ENCODE assay signal across 1 cellular context in genomic region chr3:196927571-196928453, GRCh38.
TF ChIP-seq lines count a peak whose summit lies in the region.

No MANE protein-coding gene starts in this region.

TF ChIP-seq in GM23338, 12 proteins besides CTCF, POLR2A, EP300 and RAD21 (continued from another document):
- TF ChIP-seq ZNF462 (CRISPR knock-in tag; IDR thresholded peaks at IDR 0.05) (no peak), ETS1 (IDR thresholded peaks at IDR 0.05) (no peak), POLR2AphosphoS5 (IDR thresholded peaks at IDR 0.05; ENCODE audit: low read depth) (no peak), EZH2 (IDR thresholded peaks at IDR 0.05; ENCODE audit: low read depth, unreplicated experiment) (no peak), CREB1 (CRISPR knock-in tag; IDR thresholded peaks at IDR 0.05; ENCODE audit: low read depth) (no peak), REST (IDR thresholded peaks at IDR 0.05; ENCODE audit: unreplicated experiment) (no peak), EZH2phosphoT487 (IDR thresholded peaks at IDR 0.05; ENCODE audit: unreplicated experiment) (no peak), STAT1 (IDR thresholded peaks at IDR 0.05; ENCODE audit: unreplicated experiment) (no peak)
